1 cellular context compared by ENCODE assay signal in genomic region chr9:70614786-70615565, GRCh38.
TF ChIP-seq lines count a peak whose summit lies in the region.

No MANE protein-coding gene starts in this region.

TF ChIP-seq in SK-N-SH treated with all-trans-retinoic acid at 6 μM for 48 hours, 23 proteins besides CTCF, POLR2A, EP300 and RAD21 (continued from another document):
- TF ChIP-seq TSHZ2 (CRISPR knock-in tag; IDR thresholded peaks at IDR 0.05) (no peak), RARB (CRISPR knock-in tag; IDR thresholded peaks at IDR 0.05) (no peak), PATZ1 (CRISPR knock-in tag; IDR thresholded peaks at IDR 0.05; ENCODE audit: borderline replicate concordance) (no peak)
